ENCODE assay signal across 6 cellular contexts in the genomic region with DNA sequence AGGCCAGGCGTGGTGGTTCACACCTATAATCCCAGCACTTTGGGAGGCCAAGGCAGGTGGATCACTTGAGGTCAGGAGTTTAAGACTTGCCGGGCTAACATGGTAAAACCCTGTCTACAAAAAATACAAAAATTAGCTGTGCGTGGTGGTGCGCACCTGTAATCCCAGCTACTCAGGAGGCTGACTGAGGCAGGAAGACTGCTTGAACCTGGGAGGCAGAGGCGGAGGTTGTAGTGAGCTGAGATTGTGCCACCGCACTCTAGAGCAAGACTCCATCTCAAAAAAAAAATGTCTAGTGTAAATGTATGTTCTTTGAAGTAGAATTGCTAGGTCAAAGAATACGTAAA. TPM values are rescaled to one million over a fixed set of nuclear protein-coding genes. Genes with fewer than 3 reads are reported as not detected.
DNase-seq lines count a peak whose midpoint lies in the region; ATAC-seq and TF ChIP-seq lines count a peak whose summit lies in the region.
"Not testable (repeated sequence)": the region's sequence is repeated elsewhere in the genome, so short reads cannot be mapped to it uniquely, and the experiment has no call there.

No MANE protein-coding gene starts in this region.

- DNase-seq in DND-41; activated T-cell treated with anti-CD3 and anti-CD28 coated beads, Interleukin-2, amount 50 U/mL, for 4 hours; upper lobe of left lung: not testable (repeated sequence)
- peak in 1 of 2 donors; percentile 27 for DNase-seq in central memory CD8-positive, alpha-beta T cell (ENCODE audit: low spot score in 2 of 2)
- DNase-seq in natural killer cell: peak; percentile 28

- not testable (repeated sequence) for H3K4me3 ChIP-seq in DND-41 (ENCODE audit: low read depth in 1 of 2, low read length in 2 of 2); upper lobe of left lung

- peak overlapping the region; percentile 67 for H3K4me3 Mint-ChIP-seq in T-helper 1 cell treated with Interleukin-12 subunit alpha and Interleukin-12 subunit beta and Interleukin-4 antibody, amounts not matched to agents 30 μg/mL and 1 μg/mL, for 36 hours
- peak overlapping the region; percentile 58 for H3K4me3 Mint-ChIP-seq in activated T-cell treated with anti-CD3 and anti-CD28 coated beads, Interleukin-2, amount 50 U/mL, for 4 hours
- peak overlapping the region; percentile 77 for H3K4me3 Mint-ChIP-seq in central memory CD8-positive, alpha-beta T cell
- H3K4me3 Mint-ChIP-seq in natural killer cell: peak overlapping the region; percentile 85

- H3K36me3 Mint-ChIP-seq in T-helper 1 cell treated with Interleukin-12 subunit alpha and Interleukin-12 subunit beta and Interleukin-4 antibody, amounts not matched to agents 30 μg/mL and 1 μg/mL, for 36 hours (ENCODE audit: low read depth); activated T-cell treated with anti-CD3 and anti-CD28 coated beads, Interleukin-2, amount 50 U/mL, for 4 hours (ENCODE audit: insufficient read depth); natural killer cell: not testable (repeated sequence)
- peaks cover 15% of the 10 kb centered on the region for H3K36me3 Mint-ChIP-seq in central memory CD8-positive, alpha-beta T cell (ENCODE audit: insufficient read depth)

- TF ChIP-seq EP300 in upper lobe of left lung (IDR thresholded peaks at IDR 0.05): not testable (repeated sequence)

- not testable (repeated sequence) for H4K20me1 ChIP-seq in DND-41 (ENCODE audit: insufficient read depth, low read length)

- H3K79me2 ChIP-seq in DND-41 (ENCODE audit: insufficient read depth, low read length): not testable (repeated sequence)

- not testable (repeated sequence) for ATAC-seq in DND-41 (ENCODE audit: insufficient read depth, low read depth); central memory CD8-positive, alpha-beta T cell (replicated peaks; ENCODE audit: extremely low read depth, poor library complexity, severe bottlenecking); natural killer cell; upper lobe of left lung (ENCODE audit: low FRiP score in 2 of 2)
- ATAC-seq in activated T-cell treated with anti-CD3 and anti-CD28 coated beads, Interleukin-2, amount 50 U/mL, for 4 hours: peak; percentile 9 to 16

- H3K4me2 ChIP-seq in DND-41 (ENCODE audit: insufficient read depth, low read length): peak overlapping the region; percentile 73; the same call in 1 of the 2 replicates

- H3K4me1 Mint-ChIP-seq in T-helper 1 cell treated with Interleukin-12 subunit alpha and Interleukin-12 subunit beta and Interleukin-4 antibody, amounts not matched to agents 30 μg/mL and 1 μg/mL, for 36 hours (ENCODE audit: low read depth): peaks cover 30% of the 10 kb centered on the region
- H3K4me1 Mint-ChIP-seq in activated T-cell treated with anti-CD3 and anti-CD28 coated beads, Interleukin-2, amount 50 U/mL, for 4 hours (ENCODE audit: low read depth): peaks cover 36% of the 10 kb centered on the region
- H3K4me1 Mint-ChIP-seq in central memory CD8-positive, alpha-beta T cell: peaks cover 38% of the 10 kb centered on the region
- H3K4me1 Mint-ChIP-seq in natural killer cell: peaks cover 25 to 31% of the 10 kb centered on the region in 2 donors

- H3K27me3 ChIP-seq in DND-41 (ENCODE audit: insufficient read depth, low read length, poor library complexity); upper lobe of left lung: not testable (repeated sequence)

- H3K4me1 ChIP-seq in DND-41 (ENCODE audit: insufficient read depth, low read length) (peaks cover 27% of the 10 kb centered on the region), upper lobe of left lung (peaks cover 10 to 26% (median 16%) of the 10 kb centered on the region in 4 donors)

- 81 to 87% methylated on average over 7 of the region's 7 CpGs for WGBS in upper lobe of left lung, 2 donors

- H3K27me3 Mint-ChIP-seq in T-helper 1 cell treated with Interleukin-12 subunit alpha and Interleukin-12 subunit beta and Interleukin-4 antibody, amounts not matched to agents 30 μg/mL and 1 μg/mL, for 36 hours (ENCODE audit: low read depth): peaks cover 22% of the 10 kb centered on the region
- not testable (repeated sequence) for H3K27me3 Mint-ChIP-seq in activated T-cell treated with anti-CD3 and anti-CD28 coated beads, Interleukin-2, amount 50 U/mL, for 4 hours (ENCODE audit: low read depth); central memory CD8-positive, alpha-beta T cell; natural killer cell (ENCODE audit: low read depth in 2 of 2)

- intact Hi-C loops in natural killer cell (cut with micrococcal nuclease): loop anchor here (10.0 kb wide), 1 partner anchor 231 kb away; no protein-coding TSS in a partner anchor

- not testable (repeated sequence) for TF ChIP-seq POLR2A in upper lobe of left lung (IDR thresholded peaks at IDR 0.05)

- H3K36me3 ChIP-seq in DND-41 (ENCODE audit: insufficient read depth, low read length); upper lobe of left lung: not testable (repeated sequence)

- H3K9me3 ChIP-seq in DND-41 (ENCODE audit: insufficient read depth, low read length, severe bottlenecking); upper lobe of left lung: not testable (repeated sequence)

- not testable (repeated sequence) for TF ChIP-seq CTCF in DND-41 (IDR thresholded peaks at IDR 0.05; ENCODE audit: borderline replicate concordance, extremely low read depth, low read length, poor library complexity, severe bottlenecking); natural killer cell (IDR thresholded peaks at IDR 0.05); upper lobe of left lung (IDR thresholded peaks at IDR 0.05)

- H3K9me3 Mint-ChIP-seq in T-helper 1 cell treated with Interleukin-12 subunit alpha and Interleukin-12 subunit beta and Interleukin-4 antibody, amounts not matched to agents 30 μg/mL and 1 μg/mL, for 36 hours; activated T-cell treated with anti-CD3 and anti-CD28 coated beads, Interleukin-2, amount 50 U/mL, for 4 hours; central memory CD8-positive, alpha-beta T cell; natural killer cell: not testable (repeated sequence)

- peak overlapping the region; percentile 91 for H3K27ac Mint-ChIP-seq in T-helper 1 cell treated with Interleukin-12 subunit alpha and Interleukin-12 subunit beta and Interleukin-4 antibody, amounts not matched to agents 30 μg/mL and 1 μg/mL, for 36 hours
- peak overlapping the region; percentile 94 for H3K27ac Mint-ChIP-seq in central memory CD8-positive, alpha-beta T cell (ENCODE audit: low read depth)
- H3K27ac Mint-ChIP-seq in natural killer cell: peak overlapping the region; percentile 90 to 94

- H3K9ac ChIP-seq in DND-41 (ENCODE audit: low read depth, low read length): not testable (repeated sequence)

- H3K27ac ChIP-seq in DND-41 (ENCODE audit: low read length): not testable (repeated sequence)
- peak overlapping the region; percentile 29 to 67 (median 48) for H3K27ac ChIP-seq in upper lobe of left lung

- not testable (repeated sequence) for H2AFZ ChIP-seq in DND-41 (ENCODE audit: low read depth, low read length)

RNA-seq across cellular contexts. Expression of gene DAXX, which starts 20.8 kb away (rescaled TPM):
- total RNA-seq in activated T-cell treated with anti-CD3 and anti-CD28 coated beads, Interleukin-2, amount 50 U/mL, for 4 hours: 10 to 100 TPM; 73.6 to 88.5 (median 81.5) TPM
- total RNA-seq in natural killer cell (10 to 100 TPM; 50.7 to 76.7 (median 51.6) TPM), upper lobe of left lung (10 to 100 TPM; 29.3 to 57.6 (median 43.5) TPM)

RNA-seq across cellular contexts. Expression of gene ZBTB22, which starts 26.0 kb away (rescaled TPM):
- total RNA-seq in activated T-cell treated with anti-CD3 and anti-CD28 coated beads, Interleukin-2, amount 50 U/mL, for 4 hours: 1 to 10 TPM; 6.1 to 9.4 (median 8.9) TPM
- total RNA-seq in natural killer cell: 10 to 100 TPM; 20.4 to 34.0 (median 25.9) TPM
- total RNA-seq in upper lobe of left lung: 10 to 100 TPM; 24.2 to 32.5 (median 28.2) TPM

RNA-seq across cellular contexts. Expression of gene TAPBP, which starts 29.7 kb away (rescaled TPM):
- total RNA-seq in activated T-cell treated with anti-CD3 and anti-CD28 coated beads, Interleukin-2, amount 50 U/mL, for 4 hours: 100 to 1,000 TPM; 265 to 315 (median 301) TPM
- 100 to 1,000 TPM; 404 to 457 (median 446) TPM for total RNA-seq in natural killer cell
- total RNA-seq in upper lobe of left lung: 100 to 1,000 TPM; 131 to 310 (median 221) TPM

RNA-seq across cellular contexts. Expression of gene RGL2, which starts 44.8 kb away (rescaled TPM):
- total RNA-seq in activated T-cell treated with anti-CD3 and anti-CD28 coated beads, Interleukin-2, amount 50 U/mL, for 4 hours: 10 to 100 TPM; 11.6 to 15.8 (median 15.4) TPM
- 10 to 100 TPM; 80.7 to 91.4 (median 84.9) TPM for total RNA-seq in natural killer cell
- total RNA-seq in upper lobe of left lung: 100 to 1,000 TPM in 2 of 6 donors, 10 to 100 TPM in 4; 56.5 to 149 (median 77.9) TPM

RNA-seq across cellular contexts. Expression of gene KIFC1, which starts 48.0 kb away (rescaled TPM):
- total RNA-seq in activated T-cell treated with anti-CD3 and anti-CD28 coated beads, Interleukin-2, amount 50 U/mL, for 4 hours: 1 to 10 TPM; 7.3 to 8.3 (median 7.4) TPM
- total RNA-seq in natural killer cell: 1 to 10 TPM; 2.7 to 4.6 (median 3.3) TPM
- 10 to 100 TPM in 1 of 6 donors, 1 to 10 TPM in 5; 1.2 to 11.8 (median 4.4) TPM for total RNA-seq in upper lobe of left lung
